ENCODE assay signal across 23 cellular contexts in the genomic region with DNA sequence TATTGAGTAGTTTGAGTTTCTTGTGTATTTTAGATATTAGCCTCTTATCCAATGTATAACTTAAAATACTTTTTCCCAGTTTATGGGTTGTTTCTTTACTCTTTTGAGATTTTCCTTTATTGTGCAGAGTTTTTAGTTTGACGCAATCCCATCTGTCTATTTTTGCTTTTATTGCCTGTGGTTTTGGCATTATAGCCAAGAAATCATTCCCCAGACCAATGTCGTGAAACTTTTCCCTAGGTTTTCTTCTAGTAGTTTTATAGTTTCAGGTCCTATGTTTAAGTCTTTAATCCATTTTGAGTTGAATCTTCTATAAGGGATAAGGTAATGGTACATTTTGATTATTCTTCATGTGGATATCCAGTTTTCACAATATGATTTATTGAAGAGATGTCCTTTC.
"Had no signal": no experiment of that assay in that cellular context is flagged by ENCODE, and none has a peak within 500 bp of the region (broad histone marks: within the 10 kb centered on the region; RNA-seq: fewer than 3 reads in every experiment).

No MANE protein-coding gene starts in this region.

- H2AFZ ChIP-seq: parathyroid adenoma had no signal

- H3K4me1 ChIP-seq: esophagus muscularis mucosa, parathyroid adenoma, transverse colon, upper lobe of right lung, uterus had no signal

- H3K4me3 ChIP-seq: coronary artery, esophagus muscularis mucosa, gastrocnemius medialis, lung, mucosa of descending colon, right lobe of liver, smooth muscle cell, suprapubic skin, transverse colon, upper lobe of right lung, uterus had no signal

- H3K9ac ChIP-seq: parathyroid adenoma had no signal

- H3K4me2 ChIP-seq: smooth muscle cell had no signal

- H3K27ac ChIP-seq: coronary artery, esophagus muscularis mucosa, gastrocnemius medialis, neutrophil, parathyroid adenoma, right lobe of liver, suprapubic skin, transverse colon, upper lobe of right lung, uterus had no signal

- DNase-seq: dermis blood vessel endothelial cell; effector memory CD4-positive, alpha-beta T cell; gastrocnemius medialis; head of caudate nucleus; mucosa of descending colon; naive B cell; right lobe of liver; stimulated activated CD4-positive, alpha-beta T cell treated with anti-CD3 and anti-CD28 coated beads, Interleukin-12 subunit alpha, Interleukin-12 subunit beta, amount 100 ng/mL, for 4 hours; stimulated activated CD4-positive, alpha-beta T cell treated with anti-CD3 and anti-CD28 coated beads, Interleukin-1b, Interleukin-23, amount 100 ng/mL, for 48 hours; stimulated activated CD4-positive, alpha-beta T cell treated with anti-CD3 and anti-CD28 coated beads, Interleukin-4, amount 100 ng/mL, for 1 hour; stimulated activated CD8-positive, alpha-beta memory T cell treated with anti-CD3 and anti-CD28 coated beads, Interleukin-4, amount 100 ng/mL, for 48 hours; stimulated activated naive CD4-positive, alpha-beta T cell; stimulated activated naive CD8-positive, alpha-beta T cell treated with anti-CD3 and anti-CD28 coated beads, Interleukin-15, amount 100 ng/mL, for 72 hours; transverse colon; upper lobe of right lung; uterus had no signal

- H3K36me3 ChIP-seq: esophagus muscularis mucosa, gastrocnemius medialis, neutrophil, right lobe of liver, suprapubic skin, transverse colon, upper lobe of right lung, uterus had no signal

- H3K9me3 ChIP-seq: esophagus muscularis mucosa, gastrocnemius medialis, mucosa of descending colon, neutrophil, right lobe of liver, suprapubic skin, transverse colon, upper lobe of right lung, uterus had no signal

- H3K27me3 ChIP-seq: esophagus muscularis mucosa, gastrocnemius medialis, neutrophil, right lobe of liver, suprapubic skin, transverse colon, upper lobe of right lung, uterus had no signal
